In the genomic region with DNA sequence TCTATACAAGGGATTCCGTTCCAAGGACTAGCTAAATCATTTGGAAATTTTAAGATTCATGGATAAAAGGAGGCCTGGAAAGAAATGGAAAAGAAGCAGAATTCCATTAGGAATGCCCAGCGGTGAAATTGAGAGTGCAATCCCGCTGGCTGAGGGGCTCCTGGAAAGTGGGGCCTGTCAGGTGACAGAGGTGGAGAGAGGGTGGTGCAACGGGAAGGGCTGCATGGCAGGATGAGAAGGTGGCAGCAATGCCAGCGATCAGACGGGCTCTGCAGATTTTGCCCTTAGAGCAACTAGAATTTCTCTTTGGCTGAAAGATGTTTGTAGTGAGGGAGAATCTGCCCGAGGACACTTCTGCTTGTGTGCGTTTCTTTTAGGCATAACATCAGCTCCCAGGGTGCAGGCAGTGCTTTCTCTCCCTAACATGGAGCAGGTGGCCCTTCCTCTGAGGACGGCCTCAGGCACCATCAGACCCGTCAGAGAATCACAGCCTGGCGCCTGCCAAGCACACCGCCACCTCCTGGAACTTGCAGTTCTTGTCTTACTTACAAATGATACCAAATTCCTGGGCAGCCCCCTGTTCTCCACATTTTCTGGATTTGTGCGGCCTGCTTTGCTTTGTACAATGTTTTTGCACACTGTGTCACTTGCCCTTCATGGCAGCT, we compare ENCODE assay signal across 1 cellular context.
TF ChIP-seq lines count a peak whose summit lies in the region.

No MANE protein-coding gene starts in this region.

TF ChIP-seq in H1, 55 proteins besides CTCF, POLR2A, EP300 and RAD21 (continued from another document):
- TF ChIP-seq, protein P1, sequence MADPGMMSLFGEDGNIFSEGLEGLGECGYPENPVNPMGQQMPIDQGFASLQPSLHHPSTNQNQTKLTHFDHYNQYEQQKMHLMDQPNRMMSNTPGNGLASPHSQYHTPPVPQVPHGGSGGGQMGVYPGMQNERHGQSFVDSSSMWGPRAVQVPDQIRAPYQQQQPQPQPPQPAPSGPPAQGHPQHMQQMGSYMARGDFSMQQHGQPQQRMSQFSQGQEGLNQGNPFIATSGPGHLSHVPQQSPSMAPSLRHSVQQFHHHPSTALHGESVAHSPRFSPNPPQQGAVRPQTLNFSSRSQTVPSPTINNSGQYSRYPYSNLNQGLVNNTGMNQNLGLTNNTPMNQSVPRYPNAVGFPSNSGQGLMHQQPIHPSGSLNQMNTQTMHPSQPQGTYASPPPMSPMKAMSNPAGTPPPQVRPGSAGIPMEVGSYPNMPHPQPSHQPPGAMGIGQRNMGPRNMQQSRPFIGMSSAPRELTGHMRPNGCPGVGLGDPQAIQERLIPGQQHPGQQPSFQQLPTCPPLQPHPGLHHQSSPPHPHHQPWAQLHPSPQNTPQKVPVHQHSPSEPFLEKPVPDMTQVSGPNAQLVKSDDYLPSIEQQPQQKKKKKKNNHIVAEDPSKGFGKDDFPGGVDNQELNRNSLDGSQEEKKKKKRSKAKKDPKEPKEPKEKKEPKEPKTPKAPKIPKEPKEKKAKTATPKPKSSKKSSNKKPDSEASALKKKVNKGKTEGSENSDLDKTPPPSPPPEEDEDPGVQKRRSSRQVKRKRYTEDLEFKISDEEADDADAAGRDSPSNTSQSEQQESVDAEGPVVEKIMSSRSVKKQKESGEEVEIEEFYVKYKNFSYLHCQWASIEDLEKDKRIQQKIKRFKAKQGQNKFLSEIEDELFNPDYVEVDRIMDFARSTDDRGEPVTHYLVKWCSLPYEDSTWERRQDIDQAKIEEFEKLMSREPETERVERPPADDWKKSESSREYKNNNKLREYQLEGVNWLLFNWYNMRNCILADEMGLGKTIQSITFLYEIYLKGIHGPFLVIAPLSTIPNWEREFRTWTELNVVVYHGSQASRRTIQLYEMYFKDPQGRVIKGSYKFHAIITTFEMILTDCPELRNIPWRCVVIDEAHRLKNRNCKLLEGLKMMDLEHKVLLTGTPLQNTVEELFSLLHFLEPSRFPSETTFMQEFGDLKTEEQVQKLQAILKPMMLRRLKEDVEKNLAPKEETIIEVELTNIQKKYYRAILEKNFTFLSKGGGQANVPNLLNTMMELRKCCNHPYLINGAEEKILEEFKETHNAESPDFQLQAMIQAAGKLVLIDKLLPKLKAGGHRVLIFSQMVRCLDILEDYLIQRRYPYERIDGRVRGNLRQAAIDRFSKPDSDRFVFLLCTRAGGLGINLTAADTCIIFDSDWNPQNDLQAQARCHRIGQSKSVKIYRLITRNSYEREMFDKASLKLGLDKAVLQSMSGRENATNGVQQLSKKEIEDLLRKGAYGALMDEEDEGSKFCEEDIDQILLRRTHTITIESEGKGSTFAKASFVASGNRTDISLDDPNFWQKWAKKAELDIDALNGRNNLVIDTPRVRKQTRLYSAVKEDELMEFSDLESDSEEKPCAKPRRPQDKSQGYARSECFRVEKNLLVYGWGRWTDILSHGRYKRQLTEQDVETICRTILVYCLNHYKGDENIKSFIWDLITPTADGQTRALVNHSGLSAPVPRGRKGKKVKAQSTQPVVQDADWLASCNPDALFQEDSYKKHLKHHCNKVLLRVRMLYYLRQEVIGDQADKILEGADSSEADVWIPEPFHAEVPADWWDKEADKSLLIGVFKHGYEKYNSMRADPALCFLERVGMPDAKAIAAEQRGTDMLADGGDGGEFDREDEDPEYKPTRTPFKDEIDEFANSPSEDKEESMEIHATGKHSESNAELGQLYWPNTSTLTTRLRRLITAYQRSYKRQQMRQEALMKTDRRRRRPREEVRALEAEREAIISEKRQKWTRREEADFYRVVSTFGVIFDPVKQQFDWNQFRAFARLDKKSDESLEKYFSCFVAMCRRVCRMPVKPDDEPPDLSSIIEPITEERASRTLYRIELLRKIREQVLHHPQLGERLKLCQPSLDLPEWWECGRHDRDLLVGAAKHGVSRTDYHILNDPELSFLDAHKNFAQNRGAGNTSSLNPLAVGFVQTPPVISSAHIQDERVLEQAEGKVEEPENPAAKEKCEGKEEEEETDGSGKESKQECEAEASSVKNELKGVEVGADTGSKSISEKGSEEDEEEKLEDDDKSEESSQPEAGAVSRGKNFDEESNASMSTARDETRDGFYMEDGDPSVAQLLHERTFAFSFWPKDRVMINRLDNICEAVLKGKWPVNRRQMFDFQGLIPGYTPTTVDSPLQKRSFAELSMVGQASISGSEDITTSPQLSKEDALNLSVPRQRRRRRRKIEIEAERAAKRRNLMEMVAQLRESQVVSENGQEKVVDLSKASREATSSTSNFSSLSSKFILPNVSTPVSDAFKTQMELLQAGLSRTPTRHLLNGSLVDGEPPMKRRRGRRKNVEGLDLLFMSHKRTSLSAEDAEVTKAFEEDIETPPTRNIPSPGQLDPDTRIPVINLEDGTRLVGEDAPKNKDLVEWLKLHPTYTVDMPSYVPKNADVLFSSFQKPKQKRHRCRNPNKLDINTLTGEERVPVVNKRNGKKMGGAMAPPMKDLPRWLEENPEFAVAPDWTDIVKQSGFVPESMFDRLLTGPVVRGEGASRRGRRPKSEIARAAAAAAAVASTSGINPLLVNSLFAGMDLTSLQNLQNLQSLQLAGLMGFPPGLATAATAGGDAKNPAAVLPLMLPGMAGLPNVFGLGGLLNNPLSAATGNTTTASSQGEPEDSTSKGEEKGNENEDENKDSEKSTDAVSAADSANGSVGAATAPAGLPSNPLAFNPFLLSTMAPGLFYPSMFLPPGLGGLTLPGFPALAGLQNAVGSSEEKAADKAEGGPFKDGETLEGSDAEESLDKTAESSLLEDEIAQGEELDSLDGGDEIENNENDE (IDR thresholded peaks at IDR 0.05; ENCODE audit: insufficient replicate concordance, low read length): no peak
- TF ChIP-seq GTF2F1 (IDR thresholded peaks at IDR 0.05; ENCODE audit: borderline replicate concordance, low read depth, low read length) (no peak), EZH2 (IDR thresholded peaks at IDR 0.05; ENCODE audit: low read depth, low read length, severe bottlenecking) (no peak), MAX (IDR thresholded peaks at IDR 0.05) (no peak), CREB1 (IDR thresholded peaks at IDR 0.05) (no peak)
